ENCODE assay signal across 1 cellular context in genomic region chr10:103417601-103418000, GRCh38.
TF ChIP-seq lines count a peak whose summit lies in the region.

No MANE protein-coding gene starts in this region.

TF ChIP-seq in HepG2, 621 proteins besides CTCF, POLR2A, EP300 and RAD21:
- TF ChIP-seq ZNF780A (CRISPR knock-in tag; IDR thresholded peaks at IDR 0.05) = no peak
- TF ChIP-seq SIN3A (IDR thresholded peaks at IDR 0.05; ENCODE audit: borderline replicate concordance, low read depth, low read length) = no peak
- no peak for TF ChIP-seq CC2D1A (CRISPR knock-in tag; IDR thresholded peaks at IDR 0.05)
